Comparison of ENCODE assay signal across 9 cellular contexts in genomic region chr11:96215094-96215782, GRCh38.
DNase-seq lines count a peak whose midpoint lies in the region; FAIRE-seq and TF ChIP-seq lines count a peak whose summit lies in the region.
"Had no signal": no experiment of that assay in that cellular context is flagged by ENCODE, and none has a peak within 500 bp of the region (broad histone marks: within the 10 kb centered on the region; RNA-seq: fewer than 3 reads in every experiment).

No MANE protein-coding gene starts in this region.

- H3K36me3 ChIP-seq in muscle layer of duodenum (ENCODE audit: control insufficient read depth in 1 of 2, insufficient read depth in 2 of 2, low read length in 2 of 2): no peaks in the 10 kb centered on the region

- no peak overlapping the region for H3K4me3 ChIP-seq in cardiac fibroblast (replicated peaks in 1 of 2; ENCODE audit: low read depth in 2 of 2, low read length in 2 of 2)
- H3K4me3 ChIP-seq in muscle layer of duodenum (ENCODE audit: low read depth in 1 of 2, low read length in 2 of 2): no peak overlapping the region

- H3K27me3 ChIP-seq in muscle layer of duodenum (ENCODE audit: low read depth, low read length): no peaks in the 10 kb centered on the region

- no peaks in the 10 kb centered on the region for H3K9me3 ChIP-seq in muscle layer of duodenum (ENCODE audit: control insufficient read depth in 1 of 2, low read length in 2 of 2)

- no peak for FAIRE-seq in D721Med (lab: Jason Lieb, UNC)

- peak overlapping the region; percentile 76 for H3K27ac ChIP-seq in muscle layer of duodenum (ENCODE audit: low read length)
- H3K27ac ChIP-seq: 22Rv1 had no signal

- TF ChIP-seq CTCF in cardiac fibroblast (IDR thresholded peaks at IDR 0.05; ENCODE audit: low read depth, low read length) (no peak), D721Med (IDR thresholded peaks at IDR 0.05; ENCODE audit: insufficient read depth, missing control alignments) (no peak)

- peak; percentile 17 for DNase-seq in DMS153 (lab: John Stamatoyannopoulos, UW)
- no peak for DNase-seq in DMS153 treated with DMSO at 0.1 percent for 48 hours (lab: John Stamatoyannopoulos, UW; ENCODE audit: unreplicated experiment)
- DNase-seq in HCEC 1CT: peak; percentile 71
- peak; percentile 25 for DNase-seq in MV-4-11 (lab: John Stamatoyannopoulos, UW)
- peak; percentile 57 to 84 for DNase-seq in cardiac fibroblast (ENCODE audit: low read depth in 2 of 2)
- DNase-seq in SW480 (ENCODE audit: low spot score): no peak
- no peak for DNase-seq in D721Med (ENCODE audit: insufficient read length, low spot score)

- peaks cover 11 to 17% of the 10 kb centered on the region in 2 donors for H3K4me1 ChIP-seq in muscle layer of duodenum (ENCODE audit: control insufficient read depth in 1 of 2, insufficient read depth in 2 of 2, low read length in 2 of 2)

Comparison
In these comparisons a context has a peak if more than half of its experiments do, and no peak if none do; other contexts are left out.
1. DNase-seq: peak in DMS153 (single experiment), HCEC 1CT (single experiment), MV-4-11 (single experiment) and cardiac fibroblast (2 of 2); none in DMS153 treated with DMSO at 0.1 percent for 48 hours (single experiment), SW480 (single experiment) and D721Med (single experiment).